In genomic region chr20:297098-297924, GRCh38 we compare ENCODE assay signal across 8 cellular contexts. TPM values are rescaled to one million over a fixed set of nuclear protein-coding genes. Genes with fewer than 3 reads are reported as not detected.
A peak's percentile ranks its signal among the peaks of the same experiment; 100 is the strongest.
DNase-seq lines count a peak whose midpoint lies in the region; ATAC-seq and TF ChIP-seq lines count a peak whose summit lies in the region.

Gene ZCCHC3 (plus strand): TSS chr20:297570. CDS start chr20:297587, 17 bp downstream.

- peak within 1 kb of the TSS; percentile 100 for H3K4me3 Mint-ChIP-seq in activated naive CD8-positive, alpha-beta T cell treated with anti-CD3 and anti-CD28 coated beads, Interleukin-2, amount 50 U/mL, for 24 hours
- peak within 1 kb of the TSS; percentile 98 for H3K4me3 Mint-ChIP-seq in type B pancreatic cell

- no peaks in the 10 kb centered on the region for H3K9me3 ChIP-seq in cardiac muscle cell (ENCODE audit: low read depth)

- DNase-seq in NCI-H128 (lab: John Stamatoyannopoulos, UW; ENCODE audit: unreplicated experiment) (peak; percentile 89), T follicular helper cell (ENCODE audit: low read depth) (peak; percentile 67), cardiac muscle cell (ENCODE audit: low read depth in 1 of 2, low spot score in 1 of 2) (peak; percentile 96 to 99), pons (ENCODE audit: low spot score) (peak; percentile 64), type B pancreatic cell (ENCODE audit: extremely low spot score, unreplicated experiment) (peak; percentile 89)
- DNase-seq in activated naive CD8-positive, alpha-beta T cell treated with anti-CD3 and anti-CD28 coated beads, Interleukin-2, amount 50 U/mL, for 24 hours: peak; percentile 86

- no peaks in the 10 kb centered on the region for H3K9me3 Mint-ChIP-seq in activated naive CD8-positive, alpha-beta T cell treated with anti-CD3 and anti-CD28 coated beads, Interleukin-2, amount 50 U/mL, for 24 hours
- H3K9me3 Mint-ChIP-seq in type B pancreatic cell: no peaks in the 10 kb centered on the region

- H3K36me3 Mint-ChIP-seq in activated naive CD8-positive, alpha-beta T cell treated with anti-CD3 and anti-CD28 coated beads, Interleukin-2, amount 50 U/mL, for 24 hours (ENCODE audit: low read depth): peaks cover 37% of the 10 kb centered on the region
- H3K36me3 Mint-ChIP-seq in type B pancreatic cell: peaks cover 15% of the 10 kb centered on the region

- H3K36me3 ChIP-seq in cardiac muscle cell: no peaks in the 10 kb centered on the region

- H3K4me1 ChIP-seq in cardiac muscle cell (ENCODE audit: low read depth): peaks cover 31% of the 10 kb centered on the region

- peak within 1 kb of the TSS; percentile 99 for H3K27ac Mint-ChIP-seq in activated naive CD8-positive, alpha-beta T cell treated with anti-CD3 and anti-CD28 coated beads, Interleukin-2, amount 50 U/mL, for 24 hours
- peak within 1 kb of the TSS; percentile 98 for H3K27ac Mint-ChIP-seq in type B pancreatic cell

- H3K27me3 ChIP-seq in cardiac muscle cell: no peaks in the 10 kb centered on the region

- peak; percentile 82 for ATAC-seq in HG02678 (IDR thresholded peaks at IDR 0.05; ENCODE audit: unreplicated experiment)
- ATAC-seq in activated naive CD8-positive, alpha-beta T cell treated with anti-CD3 and anti-CD28 coated beads, Interleukin-2, amount 50 U/mL, for 24 hours: peak; percentile 88

- peak within 1 kb of the TSS; percentile 96 for H3K27ac ChIP-seq in cardiac muscle cell

- peaks cover 2% of the 10 kb centered on the region for H3K27me3 Mint-ChIP-seq in activated naive CD8-positive, alpha-beta T cell treated with anti-CD3 and anti-CD28 coated beads, Interleukin-2, amount 50 U/mL, for 24 hours
- peaks cover 4% of the 10 kb centered on the region for H3K27me3 Mint-ChIP-seq in type B pancreatic cell

- peak; percentile 29; the same call in 1 of the 2 replicates for TF ChIP-seq CTCF in GM12875 (IDR thresholded peaks at IDR 0.05; ENCODE audit: borderline replicate concordance, insufficient read depth, low read depth, low read length)
- peak; percentile 17 for TF ChIP-seq CTCF in cardiac muscle cell (IDR thresholded peaks at IDR 0.05; ENCODE audit: low read depth, low read length)
- TF ChIP-seq CTCF in type B pancreatic cell (conservative IDR thresholded peaks at IDR 0.05): peak; percentile 33

- peaks cover 52% of the 10 kb centered on the region for H3K4me1 Mint-ChIP-seq in activated naive CD8-positive, alpha-beta T cell treated with anti-CD3 and anti-CD28 coated beads, Interleukin-2, amount 50 U/mL, for 24 hours
- peaks cover 38% of the 10 kb centered on the region for H3K4me1 Mint-ChIP-seq in type B pancreatic cell (ENCODE audit: unreplicated experiment)

- H3K4me3 ChIP-seq in GM12875 (ENCODE audit: low read depth, low read length) (peak within 1 kb of the TSS; percentile 72), cardiac muscle cell (peak within 1 kb of the TSS; percentile 90)

RNA-seq across cellular contexts. Expression of gene ZCCHC3, which starts in this region (rescaled TPM):
- 49.9 and 63.8 TPM in 2 replicates for total RNA-seq in cardiac muscle cell
- 43.7 and 53.1 TPM in 2 replicates for polyA plus RNA-seq in cardiac muscle cell
- 28.9 and 40.5 TPM in 2 replicates for total RNA-seq in type B pancreatic cell (ENCODE audit: low replicate concordance)

Comparison
In these comparisons a context has a peak if more than half of its experiments do, and no peak if none do; other contexts are left out.
1. Peak in every context shown above with its lines: DNase-seq, ATAC-seq, H3K4me3 ChIP-seq and H3K27ac ChIP-seq.